10 cellular contexts compared by ENCODE assay signal in genomic region chr22:27825174-27825573, GRCh38. TPM values are rescaled to one million over a fixed set of nuclear protein-coding genes. Genes with fewer than 3 reads are reported as not detected.
DNase-seq lines count a peak whose midpoint lies in the region; ATAC-seq and TF ChIP-seq lines count a peak whose summit lies in the region.
"Had no signal": no experiment of that assay in that cellular context is flagged by ENCODE, and none has a peak within 500 bp of the region (broad histone marks: within the 10 kb centered on the region; RNA-seq: fewer than 3 reads in every experiment).

No MANE protein-coding gene starts in this region.

- BruUV-seq in OCI-LY7 (replicated peaks; lab: Mats Ljungman, UMichigan): no TSS peak

- H3K27me3 Mint-ChIP-seq in activated T-cell treated with anti-CD3 and anti-CD28 coated beads, Interleukin-2, amount 50 U/mL, for 24 hours: no peaks in the 10 kb centered on the region

- H3K9me2 ChIP-seq in OCI-LY7 (ENCODE audit: insufficient read depth, low read length): no peaks in the 10 kb centered on the region

- no peak overlapping the region for H2AFZ ChIP-seq in OCI-LY7 (ENCODE audit: low read length)

- CTCF ChIA-PET in OCI-LY7 (lab: Charles Lee; ENCODE audit: unreplicated experiment): no interaction called here

- H3K4me2 ChIP-seq in OCI-LY7 (ENCODE audit: low read length): no peak overlapping the region

- no peaks in the 10 kb centered on the region for H3K36me3 ChIP-seq in OCI-LY7 (ENCODE audit: insufficient read depth, low read length)

- no peaks in the 10 kb centered on the region for H3K4me1 Mint-ChIP-seq in activated T-cell treated with anti-CD3 and anti-CD28 coated beads, Interleukin-2, amount 50 U/mL, for 24 hours (ENCODE audit: low read depth)

- TF ChIP-seq CTCF in OCI-LY7 (conservative IDR thresholded peaks at IDR 0.05; ENCODE audit: low read length) (peak; percentile 79), epithelial cell of esophagus (IDR thresholded peaks at IDR 0.05; ENCODE audit: insufficient read depth, low read depth, low read length, missing control alignments) (peak; percentile 17)

- no peaks in the 10 kb centered on the region for H3K36me3 Mint-ChIP-seq in activated T-cell treated with anti-CD3 and anti-CD28 coated beads, Interleukin-2, amount 50 U/mL, for 24 hours (ENCODE audit: low read depth)

- H3K9me3 ChIP-seq in OCI-LY7 (ENCODE audit: low read length): no peaks in the 10 kb centered on the region

- no peaks in the 10 kb centered on the region for H4K20me1 ChIP-seq in OCI-LY7 (ENCODE audit: insufficient read depth, low read length)

- POLR2A ChIA-PET in OCI-LY7 (lab: Charles Lee): no interaction called here

- H3K9me3 Mint-ChIP-seq in activated T-cell treated with anti-CD3 and anti-CD28 coated beads, Interleukin-2, amount 50 U/mL, for 24 hours: no peaks in the 10 kb centered on the region

- H3K27ac ChIP-seq in OCI-LY7 (ENCODE audit: low read depth, low read length, poor library complexity, severe bottlenecking): no peak overlapping the region

- no peaks in the 10 kb centered on the region for H3K79me2 ChIP-seq in OCI-LY7 (ENCODE audit: insufficient read depth, low read depth, low read length)

- no peak overlapping the region for H3K4me3 Mint-ChIP-seq in activated T-cell treated with anti-CD3 and anti-CD28 coated beads, Interleukin-2, amount 50 U/mL, for 24 hours

- no peaks in the 10 kb centered on the region for H3K4me1 ChIP-seq in OCI-LY7 (ENCODE audit: insufficient read depth, low read length, poor library complexity, severe bottlenecking)

- intact Hi-C loops in OCI-LY7 (cut with micrococcal nuclease; ENCODE audit: unreplicated experiment): no loop called here

- peak; percentile 37 for DNase-seq in activated T-cell treated with anti-CD3 and anti-CD28 coated beads, Interleukin-2, amount 50 U/mL, for 24 hours
- no peak for DNase-seq in activated T-cell treated with anti-CD3 and anti-CD28 coated beads, Interleukin-2, amount 50 U/mL, for 1 hour
- peak; percentile 12 for DNase-seq in OCI-LY7 (ENCODE audit: low spot score)
- DNase-seq in epithelial cell of esophagus (ENCODE audit: low read depth): no peak
- DNase-seq in stimulated activated naive CD8-positive, alpha-beta T cell treated with anti-CD3 and anti-CD28 coated beads, Interleukin-15, Interleukin-2, amounts not matched to agents 100 U/mL and 50 U/mL, for 24 hours: peak; percentile 37
- DNase-seq in DMS114 treated with DMSO at 0.1 percent for 48 hours (lab: John Stamatoyannopoulos, UW; ENCODE audit: unreplicated experiment): no peak
- DNase-seq: C1 segment of cervical spinal cord, kidney glomerular epithelial cell had no signal

- no peak overlapping the region for H3K27ac Mint-ChIP-seq in activated T-cell treated with anti-CD3 and anti-CD28 coated beads, Interleukin-2, amount 50 U/mL, for 24 hours

- ATAC-seq in stimulated activated naive CD8-positive, alpha-beta T cell treated with anti-CD3 and anti-CD28 coated beads, Interleukin-15, Interleukin-2, amounts not matched to agents 100 U/mL and 50 U/mL, for 24 hours: no peak
- ATAC-seq in HG02885 (IDR thresholded peaks at IDR 0.05; ENCODE audit: poor library complexity, unreplicated experiment) (no peak), GM21367 (IDR thresholded peaks at IDR 0.05; ENCODE audit: unreplicated experiment) (no peak)

- H3K4me3 ChIP-seq in OCI-LY7 (ENCODE audit: low read depth, low read length, poor library complexity, severe bottlenecking) (no peak overlapping the region), epithelial cell of esophagus (ENCODE audit: low read length) (no peak overlapping the region)

RNA-seq across cellular contexts. Expression of gene MN1, which starts 23.6 kb away (rescaled TPM):
- 0.47 TPM in 1 of 2 replicates, not detected in the other for total RNA-seq in OCI-LY7 (2014; rRNA removed; shearing (Covaris generic))
- total RNA-seq in OCI-LY7 (2022): not detected in 2 replicates

Comparison
In these comparisons a context has a peak if more than half of its experiments do, and no peak if none do; other contexts are left out.
1. DNase-seq: peak in activated T-cell treated with anti-CD3 and anti-CD28 coated beads, Interleukin-2, amount 50 U/mL, for 24 hours (single experiment), OCI-LY7 (single experiment) and stimulated activated naive CD8-positive, alpha-beta T cell treated with anti-CD3 and anti-CD28 coated beads, Interleukin-15, Interleukin-2, amounts not matched to agents 100 U/mL and 50 U/mL, for 24 hours (single experiment); none in activated T-cell treated with anti-CD3 and anti-CD28 coated beads, Interleukin-2, amount 50 U/mL, for 1 hour (single experiment), epithelial cell of esophagus (single experiment) and DMS114 treated with DMSO at 0.1 percent for 48 hours (single experiment).